8 cellular contexts compared by ENCODE assay signal in the genomic region with DNA sequence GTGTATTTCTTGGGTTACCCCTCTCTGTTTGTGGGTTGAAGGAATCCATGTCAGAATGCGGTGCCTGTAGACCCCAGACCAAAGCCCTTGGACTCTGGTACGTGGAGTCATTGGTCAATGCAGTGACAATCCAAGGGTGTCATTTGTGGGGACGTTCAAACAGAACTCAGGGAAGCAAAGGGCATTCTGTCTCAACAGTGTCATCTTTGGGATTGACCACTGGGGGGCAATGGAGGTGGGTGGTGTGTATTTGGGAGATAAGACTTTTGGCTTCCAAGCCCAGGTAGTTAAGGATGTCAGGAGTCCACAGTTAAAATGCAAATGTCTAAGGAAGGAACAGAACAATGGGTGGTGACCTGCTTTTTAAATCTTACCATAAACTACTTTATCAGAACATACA. TPM values are rescaled to one million over a fixed set of nuclear protein-coding genes. Genes with fewer than 3 reads are reported as not detected.
DNase-seq lines count a peak whose midpoint lies in the region; ATAC-seq and TF ChIP-seq lines count a peak whose summit lies in the region.

No MANE protein-coding gene starts in this region.

- no peaks in the 10 kb centered on the region for H3K36me3 ChIP-seq in skeletal muscle satellite cell (ENCODE audit: insufficient read depth, low read length)

- peak overlapping the region; percentile 97 for H3K4me2 ChIP-seq in skeletal muscle satellite cell (ENCODE audit: low read length)

- no peaks in the 10 kb centered on the region for H3K27me3 ChIP-seq in dorsolateral prefrontal cortex
- H3K27me3 ChIP-seq in skeletal muscle satellite cell (ENCODE audit: control insufficient read depth, insufficient read depth, low read length), result no peaks in the 10 kb centered on the region

- no peak overlapping the region for H3K9ac ChIP-seq in skeletal muscle satellite cell (ENCODE audit: low read depth, low read length)

- intact Hi-C loops in dorsolateral prefrontal cortex (cut with DNase I), result loop anchor here (2.0 to 10.0 kb wide), 3 partner anchors 78 to 284 kb away; partner anchors contain the start of gene RTN1 (in 1 of the 2)

- H3K27ac ChIP-seq in dorsolateral prefrontal cortex, result peak overlapping the region in 49 of 59 donors; percentile 5 to 87 (median 60)

- no peaks in the 10 kb centered on the region for H3K9me3 ChIP-seq in skeletal muscle satellite cell (replicated peaks; ENCODE audit: low read length)

- DNase-seq in NCI-H82 (lab: John Stamatoyannopoulos, UW), result peak; percentile 81
- no peak for DNase-seq in NCI-H82 treated with DMSO at 0.1 percent for 48 hours (lab: John Stamatoyannopoulos, UW; ENCODE audit: unreplicated experiment)
- DNase-seq in NCI-H2227 (lab: John Stamatoyannopoulos, UW; ENCODE audit: unreplicated experiment), result peak; percentile 44
- no peak for DNase-seq in dorsolateral prefrontal cortex
- no peak for DNase-seq in anterior cingulate cortex (lab: John Stamatoyannopoulos, UW)

- ATAC-seq in HG03097 (IDR thresholded peaks at IDR 0.05; ENCODE audit: low FRiP score, unreplicated experiment) (no peak), HG02678 (IDR thresholded peaks at IDR 0.05; ENCODE audit: unreplicated experiment) (no peak)

- H3K4me3 ChIP-seq in dorsolateral prefrontal cortex (peak overlapping the region in 21 of 59 donors; percentile 55 to 81 (median 69)), skeletal muscle satellite cell (ENCODE audit: low read length) (no peak overlapping the region)

- peak in 22 of 56 donors; percentile 9 to 36 (median 22) for TF ChIP-seq CTCF in dorsolateral prefrontal cortex (IDR thresholded peaks at IDR 0.05 in 54 of 56, conservative IDR thresholded peaks at IDR 0.05 in 2 of 56; ENCODE audit: low read depth in 1 of 56, partially characterized antibody in 56 of 56)

- peaks cover 7% of the 10 kb centered on the region for H3K4me1 ChIP-seq in skeletal muscle satellite cell (ENCODE audit: control insufficient read depth, insufficient read depth, low read length)

RNA-seq across cellular contexts. Expression of gene CCDC175, which starts 54.6 kb away (rescaled TPM):
- 1 to 10 TPM in 119 of 120 experiments, under 1 TPM in 1; 0.84 to 8.3 (median 3.7) TPM for total RNA-seq in dorsolateral prefrontal cortex
- not detected in 2 replicates for total RNA-seq in skeletal muscle satellite cell (2012; rRNA removed)

Comparison
In these comparisons a context has a peak if more than half of its experiments do, and no peak if none do; other contexts are left out.
1. DNase-seq: peak in NCI-H82 (single experiment) and NCI-H2227 (single experiment); none in NCI-H82 treated with DMSO at 0.1 percent for 48 hours (single experiment), dorsolateral prefrontal cortex (0 of 10) and anterior cingulate cortex (0 of 58).